ENCODE assay signal across 4 cellular contexts in genomic region chr1:160480781-160481180, GRCh38. TPM values are rescaled to one million over a fixed set of nuclear protein-coding genes. Genes with fewer than 3 reads are reported as not detected.
"Had no signal": no experiment of that assay in that cellular context is flagged by ENCODE, and none has a peak within 500 bp of the region (broad histone marks: within the 10 kb centered on the region; RNA-seq: fewer than 3 reads in every experiment).

No MANE protein-coding gene starts in this region.

RNA-seq across cellular contexts. Expression of gene SLAMF6, which starts 42.3 kb away (rescaled TPM):
- total RNA-seq: dermis microvascular lymphatic vessel endothelial cell, hepatocyte, kidney epithelial cell, temporal lobe had no signal
- polyA plus RNA-seq: hepatocyte had no signal
